22 cellular contexts compared by ENCODE assay signal in the genomic region with DNA sequence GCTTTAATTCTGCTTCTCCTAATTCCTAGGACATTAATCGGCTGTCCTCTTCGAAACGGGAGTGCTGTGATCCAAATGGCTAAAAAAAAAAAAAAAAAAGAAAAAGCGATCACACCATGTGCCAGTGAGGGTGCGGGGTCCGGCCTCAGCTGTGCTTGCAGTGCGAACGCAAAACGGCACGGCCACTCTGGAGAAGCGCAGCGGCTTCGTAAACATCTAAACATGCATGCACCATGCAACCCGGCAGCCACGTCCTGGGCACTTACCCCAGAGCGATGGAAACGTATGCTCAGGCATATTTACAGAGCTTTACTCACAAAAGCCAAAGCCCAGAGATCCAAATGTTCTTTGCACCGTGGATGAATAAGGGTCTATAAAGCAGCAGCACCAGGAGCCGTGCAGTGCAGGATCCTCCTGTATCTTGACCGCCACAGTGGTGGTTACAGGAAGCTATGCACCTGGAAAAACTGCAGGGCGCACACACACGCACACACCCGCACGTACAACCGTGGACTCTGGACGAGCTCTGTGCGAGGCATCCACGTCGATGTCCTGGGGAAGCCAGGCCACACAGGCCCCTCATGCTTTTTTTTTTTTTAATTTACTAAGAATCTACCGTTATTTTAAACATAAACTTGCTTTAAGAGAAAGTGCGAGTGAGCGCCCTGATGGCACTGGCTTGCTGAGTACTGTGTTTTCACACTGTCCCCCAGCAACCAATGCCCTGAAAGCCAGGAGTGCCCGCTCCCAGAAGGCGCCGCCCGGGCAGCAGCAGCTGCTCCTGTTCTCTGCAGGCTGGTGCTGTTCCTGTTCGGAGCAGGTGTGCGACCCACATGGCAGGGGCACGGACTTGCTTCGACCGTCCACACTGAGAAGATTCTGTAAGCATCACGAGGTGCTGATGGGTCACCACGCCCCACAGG.
"Had no signal": no experiment of that assay in that cellular context is flagged by ENCODE, and none has a peak within 500 bp of the region (broad histone marks: within the 10 kb centered on the region; RNA-seq: fewer than 3 reads in every experiment).

No MANE protein-coding gene starts in this region.

- H3K4me3 Mint-ChIP-seq: activated naive CD8-positive, alpha-beta T cell treated with anti-CD3 and anti-CD28 coated beads, Interleukin-2, amount 50 U/mL, for 24 hours; natural killer cell had no signal

- H3K9me3 Mint-ChIP-seq: activated naive CD8-positive, alpha-beta T cell treated with anti-CD3 and anti-CD28 coated beads, Interleukin-2, amount 50 U/mL, for 24 hours; natural killer cell had no signal

- ATAC-seq: activated CD4-positive, CD25-positive, alpha-beta regulatory T cell treated with anti-CD3 and anti-CD28 coated beads, Interleukin-2, amount 50 U/mL, for 24 hours; activated naive CD8-positive, alpha-beta T cell treated with anti-CD3 and anti-CD28 coated beads, Interleukin-2, amount 50 U/mL, for 24 hours; left lobe of liver had no signal

- H3K27me3 ChIP-seq: ascending aorta, breast epithelium, sigmoid colon, stomach had no signal

- H3K27me3 Mint-ChIP-seq: activated naive CD8-positive, alpha-beta T cell treated with anti-CD3 and anti-CD28 coated beads, Interleukin-2, amount 50 U/mL, for 24 hours had no signal

- H3K27ac Mint-ChIP-seq: activated naive CD8-positive, alpha-beta T cell treated with anti-CD3 and anti-CD28 coated beads, Interleukin-2, amount 50 U/mL, for 24 hours; natural killer cell had no signal

- DNase-seq: activated CD4-positive, alpha-beta T cell treated with anti-CD3 and anti-CD28 coated beads, Interleukin-2, amount 50 U/mL, for 1 hour; activated CD8-positive, alpha-beta memory T cell treated with anti-CD3 and anti-CD28 coated beads for 24 hours; activated naive CD4-positive, alpha-beta T cell treated with Interleukin-2 at 50 U/mL for 16 hours; activated naive CD8-positive, alpha-beta T cell treated with anti-CD3 and anti-CD28 coated beads, Interleukin-2, amount 50 U/mL, for 24 hours; activated T-cell treated with anti-CD3 and anti-CD28 coated beads for 4 hours; erythroblast; mesendoderm; natural killer cell; occipital lobe; sigmoid colon; stimulated activated CD4-positive, alpha-beta T cell treated with anti-CD3 and anti-CD28 coated beads, Interleukin-12 subunit alpha, Interleukin-12 subunit beta, amount 100 ng/mL, for 4 hours; stimulated activated CD4-positive, alpha-beta T cell treated with anti-CD3 and anti-CD28 coated beads, Interleukin-2, amount 100 ng/mL, for 24 hours; stomach; T-helper 1 cell; T1000 had no signal

- H3K4me3 ChIP-seq: ascending aorta, breast epithelium, psoas muscle, sigmoid colon, stomach, thoracic aorta had no signal

- H3K36me3 ChIP-seq: ascending aorta, breast epithelium, thoracic aorta had no signal

- FAIRE-seq: islet of Langerhans had no signal

- H3K36me3 Mint-ChIP-seq: natural killer cell had no signal
